ENCODE assay signal across 19 cellular contexts in the genomic region with DNA sequence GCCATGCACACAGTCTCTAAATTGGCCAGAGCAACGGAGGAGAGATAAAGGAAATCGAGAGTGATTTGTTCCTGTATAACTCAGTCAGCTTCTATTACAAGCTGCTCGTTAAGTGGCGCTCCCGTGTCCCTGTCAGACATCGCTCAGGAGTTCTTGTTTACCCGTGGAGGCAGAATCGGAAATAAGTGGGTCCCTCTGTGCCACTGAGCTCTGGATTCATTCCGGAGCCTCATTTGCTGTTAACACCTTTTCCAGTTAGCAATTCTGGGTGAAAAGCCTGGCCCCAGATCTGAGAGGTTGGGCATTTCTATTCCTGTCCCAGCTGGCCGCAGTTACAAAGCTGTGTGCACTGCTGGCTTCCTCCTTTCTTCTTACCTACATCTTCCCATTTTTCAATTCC.
"Had no signal": no experiment of that assay in that cellular context is flagged by ENCODE, and none has a peak within 500 bp of the region (broad histone marks: within the 10 kb centered on the region; RNA-seq: fewer than 3 reads in every experiment).

No MANE protein-coding gene starts in this region.

- FAIRE-seq: endometrium, frontal cortex, small intestine had no signal

- H3K27ac ChIP-seq: left lung, parathyroid adenoma, psoas muscle, stomach, thoracic aorta had no signal

- H3K4me1 ChIP-seq: left lung, parathyroid adenoma, psoas muscle, stomach had no signal

- H2AFZ ChIP-seq: parathyroid adenoma had no signal

- H3K27me3 ChIP-seq: left lung, stomach had no signal

- H3K9me3 ChIP-seq: left lung, psoas muscle, stomach, thoracic aorta had no signal

- H3K4me3 ChIP-seq: left lung, lung, psoas muscle, stomach, thoracic aorta had no signal

- H3K9ac ChIP-seq: parathyroid adenoma had no signal

- DNase-seq: effector memory CD4-positive, alpha-beta T cell; islet precursor cell; left lung; mesenchymal stem cell; midbrain; psoas muscle; small intestine; stimulated activated CD4-positive, alpha-beta T cell treated with anti-CD3 and anti-CD28 coated beads, Interleukin-12 subunit alpha, Interleukin-12 subunit beta, amount 100 ng/mL, for 4 hours; stimulated activated naive CD4-positive, alpha-beta T cell; stomach; substantia nigra; trophoblast cell had no signal

- ATAC-seq: esophagus mucosa; left lung; natural killer cell treated with Interleukin-12 subunit alpha and Interleukin-12 subunit beta and Interleukin-15 and Interleukin-18, amount 100 ng/mL, for 72 hours; psoas muscle had no signal

- H3K36me3 ChIP-seq: left lung, stomach, thoracic aorta had no signal
